Comparison of ENCODE assay signal across 23 cellular contexts in the genomic region with DNA sequence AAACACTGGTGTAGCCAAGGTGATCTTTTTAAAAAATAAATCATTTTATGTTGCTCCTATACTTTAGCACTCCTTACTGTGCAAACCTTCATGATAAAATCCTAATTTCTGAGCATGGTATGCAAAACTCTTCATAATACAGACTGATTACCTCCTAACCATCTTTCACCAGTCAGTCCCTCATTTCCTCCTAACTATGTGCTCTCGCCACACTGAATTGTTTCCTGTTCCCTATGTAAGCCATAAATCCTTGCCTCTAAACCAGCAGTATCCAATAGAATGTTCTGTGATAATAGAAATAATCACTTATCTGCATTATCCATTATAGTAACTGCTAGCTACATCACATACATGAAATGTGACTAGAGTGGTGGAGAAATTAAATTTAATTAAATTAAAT. TPM values are rescaled to one million over a fixed set of nuclear protein-coding genes. Genes with fewer than 3 reads are reported as not detected.
DNase-seq lines count a peak whose midpoint lies in the region; ATAC-seq, FAIRE-seq and TF ChIP-seq lines count a peak whose summit lies in the region.
"Had no signal": no experiment of that assay in that cellular context is flagged by ENCODE, and none has a peak within 500 bp of the region (broad histone marks: within the 10 kb centered on the region; RNA-seq: fewer than 3 reads in every experiment).

No MANE protein-coding gene starts in this region.

- peaks cover 7% of the 10 kb centered on the region for H3K4me1 Mint-ChIP-seq in nephron progenitor cell
- peaks cover 18% of the 10 kb centered on the region for H3K4me1 Mint-ChIP-seq in activated T-helper 2 cell treated with anti-CD3 and anti-CD28 coated beads, Interferon-gamma antibody, Interleukin-2, Interleukin-4, amounts not matched to agents 10 μg/mL and 5 μg/mL and 100 μg/mL, durations not matched to agents 14 hours and 24 hours and 36 hours (ENCODE audit: low read depth)

- peak; percentile 46 for FAIRE-seq in HTR-8/SVneo (lab: Jason Lieb, UNC)
- FAIRE-seq: A549, GM12878, GM12892, GM18507 had no signal

- H3K36me3 Mint-ChIP-seq in nephron progenitor cell (ENCODE audit: low read depth), result peaks cover 34% of the 10 kb centered on the region
- peaks cover 12% of the 10 kb centered on the region for H3K36me3 Mint-ChIP-seq in activated T-helper 2 cell treated with anti-CD3 and anti-CD28 coated beads, Interferon-gamma antibody, Interleukin-2, Interleukin-4, amounts not matched to agents 10 μg/mL and 5 μg/mL and 100 μg/mL, durations not matched to agents 14 hours and 24 hours and 36 hours (ENCODE audit: low read depth)

- intact Hi-C loops in left colon (cut with DNase I, micrococcal nuclease), result no loop called here
- intact Hi-C loops in activated T-helper 2 cell treated with anti-CD3 and anti-CD28 coated beads, Interferon-gamma antibody, Interleukin-2, Interleukin-4, amounts not matched to agents 10 μg/mL and 5 μg/mL and 100 μg/mL, durations not matched to agents 14 hours and 24 hours and 36 hours (cut with micrococcal nuclease), result no loop called here

- ATAC-seq in left colon, result peak; percentile 62
- ATAC-seq: A549, GM12878 had no signal

- in situ Hi-C loops in ACHN (cut with HindIII; ENCODE audit: low pct_ligation_motif_present, low pct_unique_long_range_greater_than_20kb, low sequenced_read_pairs), result no loop called here

- peaks cover 6% of the 10 kb centered on the region for H3K9me3 Mint-ChIP-seq in nephron progenitor cell
- H3K9me3 Mint-ChIP-seq in activated T-helper 2 cell treated with anti-CD3 and anti-CD28 coated beads, Interferon-gamma antibody, Interleukin-2, Interleukin-4, amounts not matched to agents 10 μg/mL and 5 μg/mL and 100 μg/mL, durations not matched to agents 14 hours and 24 hours and 36 hours, result no peaks in the 10 kb centered on the region
- H3K9me3 Mint-ChIP-seq: CD4-positive, alpha-beta memory T cell; CD8-positive, alpha-beta memory T cell had no signal

- no peak for DNase-seq in HTR-8/SVneo (ENCODE audit: insufficient read length, low spot score)
- no peak for DNase-seq in left colon
- DNase-seq in nephron progenitor cell, result no peak
- no peak for DNase-seq in activated T-helper 2 cell treated with anti-CD3 and anti-CD28 coated beads, Interferon-gamma antibody, Interleukin-2, Interleukin-4, amounts not matched to agents 10 μg/mL and 5 μg/mL and 100 μg/mL, durations not matched to agents 14 hours and 24 hours and 36 hours (ENCODE audit: low spot score)
- DNase-seq in ACHN, result no peak
- DNase-seq: BE2C; C1 segment of cervical spinal cord; CD4-positive, alpha-beta memory T cell; CD4-positive, CD25-positive, alpha-beta regulatory T cell; CD8-positive, alpha-beta memory T cell; COR-L47; DMS 273 treated with DMSO at 0.1 percent for 48 hours; DMS153; DMS53; DMS79; DND-41; EL; GDM1 had no signal

- peak overlapping the region; percentile 30 for H3K27ac Mint-ChIP-seq in nephron progenitor cell
- H3K27ac Mint-ChIP-seq in activated T-helper 2 cell treated with anti-CD3 and anti-CD28 coated beads, Interferon-gamma antibody, Interleukin-2, Interleukin-4, amounts not matched to agents 10 μg/mL and 5 μg/mL and 100 μg/mL, durations not matched to agents 14 hours and 24 hours and 36 hours, result no peak overlapping the region
- H3K27ac Mint-ChIP-seq: CD4-positive, CD25-positive, alpha-beta regulatory T cell had no signal

- H3K4me3 Mint-ChIP-seq in nephron progenitor cell, result no peak overlapping the region
- H3K4me3 Mint-ChIP-seq in activated T-helper 2 cell treated with anti-CD3 and anti-CD28 coated beads, Interferon-gamma antibody, Interleukin-2, Interleukin-4, amounts not matched to agents 10 μg/mL and 5 μg/mL and 100 μg/mL, durations not matched to agents 14 hours and 24 hours and 36 hours (ENCODE audit: low read depth), result no peak overlapping the region
- H3K4me3 Mint-ChIP-seq: CD14-positive monocyte; CD4-positive, CD25-positive, alpha-beta regulatory T cell; CD8-positive, alpha-beta memory T cell had no signal

- no peak for TF ChIP-seq CTCF in nephron progenitor cell (IDR thresholded peaks at IDR 0.05)

- no peaks in the 10 kb centered on the region for H3K27me3 Mint-ChIP-seq in nephron progenitor cell (ENCODE audit: low read depth, poor library complexity)
- no peaks in the 10 kb centered on the region for H3K27me3 Mint-ChIP-seq in activated T-helper 2 cell treated with anti-CD3 and anti-CD28 coated beads, Interferon-gamma antibody, Interleukin-2, Interleukin-4, amounts not matched to agents 10 μg/mL and 5 μg/mL and 100 μg/mL, durations not matched to agents 14 hours and 24 hours and 36 hours (ENCODE audit: low read depth)
- H3K27me3 Mint-ChIP-seq: CD4-positive, alpha-beta memory T cell; CD4-positive, CD25-positive, alpha-beta regulatory T cell; CD8-positive, alpha-beta memory T cell had no signal

RNA-seq across cellular contexts. Expression of gene AP3B1, which starts 10.7 kb away (rescaled TPM):
- total RNA-seq in left colon, result 10 to 100 TPM; 51.3 to 55.6 TPM
- total RNA-seq in activated T-helper 2 cell treated with anti-CD3 and anti-CD28 coated beads, Interferon-gamma antibody, Interleukin-2, Interleukin-4, amounts not matched to agents 10 μg/mL and 5 μg/mL and 100 μg/mL, durations not matched to agents 14 hours and 24 hours and 36 hours, result 42.9 and 43.9 TPM in 2 replicates
